ENCODE assay signal across 8 cellular contexts in the genomic region with DNA sequence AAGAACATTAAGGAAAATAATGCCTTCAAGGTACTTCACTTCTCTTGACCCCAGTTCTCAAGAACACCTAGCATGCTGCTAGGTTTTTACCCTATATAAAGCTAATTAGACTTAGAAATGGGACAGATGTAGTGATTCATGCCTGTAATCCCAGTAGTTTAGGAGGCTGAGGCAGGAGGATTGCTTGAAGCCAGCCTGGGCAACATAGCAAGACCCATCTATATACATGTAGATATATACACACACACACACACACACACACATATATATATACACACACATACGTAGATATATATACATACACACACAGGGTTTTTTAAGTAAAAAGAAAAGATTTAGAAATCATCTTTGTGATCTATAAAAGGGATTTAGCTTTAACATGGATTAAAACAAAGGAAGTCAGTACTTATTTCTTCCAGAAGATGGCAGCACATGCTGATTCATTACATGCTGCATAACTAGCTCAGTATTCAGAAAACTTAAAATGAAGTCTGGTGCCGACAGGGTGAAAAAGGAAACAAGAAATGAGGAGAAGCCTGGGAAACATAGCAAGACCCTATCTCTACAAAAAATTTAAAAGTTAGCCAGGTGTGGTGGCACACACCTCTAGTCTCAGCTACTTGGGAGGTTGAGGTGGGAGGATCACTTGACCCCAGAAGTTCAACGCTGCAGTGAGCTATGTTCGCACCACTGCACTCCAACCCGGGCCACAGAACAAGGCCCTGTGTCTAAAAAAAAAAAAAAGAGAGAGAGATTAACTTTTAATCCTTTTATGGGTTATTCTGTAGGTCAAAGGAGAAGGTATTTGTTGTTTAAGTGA. TPM values are rescaled to one million over a fixed set of nuclear protein-coding genes. Genes with fewer than 3 reads are reported as not detected.
A peak's percentile ranks its signal among the peaks of the same experiment; 100 is the strongest.
DNase-seq lines count a peak whose midpoint lies in the region; ATAC-seq, FAIRE-seq and TF ChIP-seq lines count a peak whose summit lies in the region.

No MANE protein-coding gene starts in this region.

- DNase-seq in CD4-positive, alpha-beta T cell, result peak in 2 of 10 experiments; percentile 1 to 4
- DNase-seq in GM12892 (ENCODE audit: insufficient read length) (no peak), NCI-H2227 (lab: John Stamatoyannopoulos, UW; ENCODE audit: unreplicated experiment) (peak; percentile 45), adipocyte (ENCODE audit: low read depth) (peak; percentile 89), cardiac muscle cell (ENCODE audit: low read depth in 1 of 2, low spot score in 1 of 2) (peak; percentile 71 to 79), renal cortical epithelial cell (ENCODE audit: low read depth) (peak; percentile 72)

- H3K4me1 ChIP-seq in adipocyte (ENCODE audit: control insufficient read depth, insufficient read depth, low read length) (peaks cover 17% of the 10 kb centered on the region), cardiac muscle cell (ENCODE audit: low read depth) (no peaks in the 10 kb centered on the region)

- H3K9me3 ChIP-seq in CD4-positive, alpha-beta T cell (ENCODE audit: control insufficient read depth, low read length), result no peaks in the 10 kb centered on the region
- H3K9me3 ChIP-seq in adipocyte (ENCODE audit: control insufficient read depth, low read length), result no peaks in the 10 kb centered on the region
- H3K9me3 ChIP-seq in cardiac muscle cell (ENCODE audit: low read depth), result no peaks in the 10 kb centered on the region

- H3K36me3 ChIP-seq in adipocyte (ENCODE audit: control insufficient read depth, insufficient read depth, low read length, severe bottlenecking) (peaks cover 58% of the 10 kb centered on the region), cardiac muscle cell (peaks cover 32% of the 10 kb centered on the region)

- peaks cover 48% of the 10 kb centered on the region for H3K36me3 Mint-ChIP-seq in CD4-positive, alpha-beta T cell (ENCODE audit: low read depth)

- no peaks in the 10 kb centered on the region for H3K9me3 Mint-ChIP-seq in CD4-positive, alpha-beta T cell

- TF ChIP-seq POLR2A in GM12892 (IDR thresholded peaks at IDR 0.05; ENCODE audit: low read depth, low read length), result no peak

- H3K4me1 Mint-ChIP-seq in CD4-positive, alpha-beta T cell (ENCODE audit: low read depth), result peaks cover 5% of the 10 kb centered on the region

- H3K27ac Mint-ChIP-seq in CD4-positive, alpha-beta T cell, result no peak overlapping the region

- H3K4me3 Mint-ChIP-seq in CD4-positive, alpha-beta T cell, result peak overlapping the region; percentile 0

- intact Hi-C loops in CD4-positive, alpha-beta T cell (cut with DNase I, micrococcal nuclease), result loop anchor here (1.0 to 10.0 kb wide), 7 partner anchors 28 to 602 kb away; partner anchors contain the start of gene RBX1 (in 2 of the 2)

- no peaks in the 10 kb centered on the region for H3K27me3 Mint-ChIP-seq in CD4-positive, alpha-beta T cell

- POLR2A ChIA-PET in CD4-positive, alpha-beta T cell (lab: Charles Lee), result interaction anchor here (0.6 to 2.8 kb wide), 15 partner anchors 14 to 364 kb away, joined by 3 to 39 read pairs (median 6); partner anchors contain the start of genes EP300, RANGAP1 and RBX1

- H3K27me3 ChIP-seq in CD4-positive, alpha-beta T cell (ENCODE audit: control insufficient read depth, insufficient read depth, low read length), result no peaks in the 10 kb centered on the region
- H3K27me3 ChIP-seq in adipocyte (replicated peaks; ENCODE audit: control insufficient read depth, insufficient read depth, low read length) (no peaks in the 10 kb centered on the region), cardiac muscle cell (no peaks in the 10 kb centered on the region)

- H3K27ac ChIP-seq in CD4-positive, alpha-beta T cell (ENCODE audit: low read depth, low read length), result no peak overlapping the region
- H3K27ac ChIP-seq in cardiac muscle cell, result no peak overlapping the region

- CTCF ChIA-PET in CD4-positive, alpha-beta T cell (lab: Charles Lee), result interaction anchor here (0.6 to 3.9 kb wide), 24 partner anchors 9 to 660 kb away, joined by 3 to 49 read pairs (median 4); partner anchors contain the start of genes EP300, RBX1, ST13 and XPNPEP3

- no peak overlapping the region for H3K4me3 ChIP-seq in adipocyte (ENCODE audit: low read length)
- H3K4me3 ChIP-seq in cardiac muscle cell, result no peak overlapping the region

- peak overlapping the region; percentile 33 for H3K9ac ChIP-seq in adipocyte (ENCODE audit: low read length)

- TF ChIP-seq CTCF in CD4-positive, alpha-beta T cell (IDR thresholded peaks at IDR 0.05), result peak; percentile 78
- TF ChIP-seq CTCF in cardiac muscle cell (IDR thresholded peaks at IDR 0.05; ENCODE audit: low read depth, low read length), result peak; percentile 51

- peak; percentile 98 for ATAC-seq in CD4-positive, alpha-beta T cell (ENCODE audit: poor library complexity)
- ATAC-seq in GM19395 (IDR thresholded peaks at IDR 0.05; ENCODE audit: unreplicated experiment) (no peak), GM19351 (IDR thresholded peaks at IDR 0.05; ENCODE audit: unreplicated experiment) (no peak)

- peak; percentile 67 for FAIRE-seq in GM12892 (lab: Jason Lieb, UNC)

RNA-seq across cellular contexts. Expression of gene RBX1, which starts 28.5 kb away (rescaled TPM):
- total RNA-seq in CD4-positive, alpha-beta T cell, result 10 to 100 TPM; 19.8 to 21.6 TPM
- polyA plus RNA-seq in GM12892 (2012; ENCODE audit: missing spikeins), result 146 TPM
- total RNA-seq in cardiac muscle cell (86.4 and 110 TPM in 2 replicates), renal cortical epithelial cell (36.6 and 123 TPM in 2 replicates)
- 324 and 356 TPM in 2 replicates for polyA plus RNA-seq in cardiac muscle cell
